Comparison of ENCODE assay signal across 1 cellular context in genomic region chr4:173168396-173169177, GRCh38.
TF ChIP-seq lines count a peak whose summit lies in the region.

GALNT7 (plus strand) TSS chr4:173168811; CDS start chr4:173168836, 25 bp downstream.

TF ChIP-seq in H1, 55 proteins besides CTCF, POLR2A, EP300 and RAD21:
- TF ChIP-seq SP4 (IDR thresholded peaks at IDR 0.05; ENCODE audit: low read length) (peak; percentile 70; the same call in 1 of the 2 replicates), SIN3A (conservative IDR thresholded peaks at IDR 0.05 in 1 of 2, IDR thresholded peaks at IDR 0.05 in 1 of 2; ENCODE audit: low read depth in 1 of 2, low read length in 2 of 2) (peak; percentile 43 to 85; a peak in 1 of 4 replicates), CHD2 (IDR thresholded peaks at IDR 0.05; ENCODE audit: low read length) (no peak), GABPA (IDR thresholded peaks at IDR 0.05; ENCODE audit: borderline replicate concordance, insufficient read depth, low read length) (no peak), TEAD4 (IDR thresholded peaks at IDR 0.05; ENCODE audit: low read depth, low read length) (no peak), MAX (IDR thresholded peaks at IDR 0.05) (peak; percentile 38; the same call in 1 of the 2 replicates), MAFK (IDR thresholded peaks at IDR 0.05; ENCODE audit: low read depth, low read length) (no peak), RNF2 (IDR thresholded peaks at IDR 0.05; ENCODE audit: borderline replicate concordance, low read depth, low read length, missing control alignments, poor library complexity, severe bottlenecking) (no peak), CREB1 (IDR thresholded peaks at IDR 0.05) (no peak), SRF (IDR thresholded peaks at IDR 0.05; ENCODE audit: low read depth, low read length) (no peak), TAF1 (IDR thresholded peaks at IDR 0.05; ENCODE audit: low read depth, low read length) (peak; percentile 73), ZNF274 (IDR thresholded peaks at IDR 0.05; ENCODE audit: borderline replicate concordance, extremely low read depth, low read length) (no peak), SIX5 (IDR thresholded peaks at IDR 0.05; ENCODE audit: low read depth, low read length) (no peak), SP1 (IDR thresholded peaks at IDR 0.05; ENCODE audit: low read depth, low read length) (no peak), EZH2 (IDR thresholded peaks at IDR 0.05; ENCODE audit: low read depth, low read length, severe bottlenecking) (no peak), PHF8 (conservative IDR thresholded peaks at IDR 0.05; ENCODE audit: low read depth, low read length) (peak; percentile 19; the same call in 1 of the 2 replicates), KDM1A (IDR thresholded peaks at IDR 0.05; ENCODE audit: borderline replicate concordance, low read length) (no peak), SUZ12 (IDR thresholded peaks at IDR 0.05; ENCODE audit: low read length) (no peak; the same call in 1 of the 2 replicates), HDAC2 (IDR thresholded peaks at IDR 0.05; ENCODE audit: borderline replicate concordance in 1 of 2, low read depth in 2 of 2, low read length in 2 of 2) (0 out of 4 replicates have a peak, but pooled peaks of 1 of the 2 experiments have one; percentile 31), CTBP2 (IDR thresholded peaks at IDR 0.05; ENCODE audit: borderline replicate concordance, insufficient read depth, insufficient read length, low read length) (no peak), SIRT6 (IDR thresholded peaks at IDR 0.05; ENCODE audit: low read length) (no peak), TCF12 (IDR thresholded peaks at IDR 0.05; ENCODE audit: low read depth, low read length) (no peak), ASH2L (IDR thresholded peaks at IDR 0.05; ENCODE audit: low read length) (peak; percentile 99), KDM5A (IDR thresholded peaks at IDR 0.05; ENCODE audit: low read length) (no peak), TBP (IDR thresholded peaks at IDR 0.05; ENCODE audit: low read depth, low read length) (peak; percentile 38), POU5F1 (IDR thresholded peaks at IDR 0.05; ENCODE audit: low read depth, low read length) (no peak), POLR2AphosphoS5 (IDR thresholded peaks at IDR 0.05; ENCODE audit: low read depth, low read length) (peak; percentile 53; the same call in 1 of the 2 replicates), ATF2 (IDR thresholded peaks at IDR 0.05; ENCODE audit: low read length) (no peak), NANOG (IDR thresholded peaks at IDR 0.05; ENCODE audit: insufficient read depth, low read depth, low read length, poor library complexity, severe bottlenecking) (no peak), BRCA1 (IDR thresholded peaks at IDR 0.05; ENCODE audit: low read depth, low read length) (no peak), RBBP5 (IDR thresholded peaks at IDR 0.05; ENCODE audit: borderline replicate concordance, low read depth, low read length) (peak; percentile 72), HDAC6 (IDR thresholded peaks at IDR 0.05; ENCODE audit: low read depth, low read length) (no peak), SAP30 (IDR thresholded peaks at IDR 0.05; ENCODE audit: insufficient read depth, insufficient replicate concordance, low read length) (no peak), BCL11A (IDR thresholded peaks at IDR 0.05; ENCODE audit: low read depth in 2 of 2, low read length in 2 of 2) (no peak), JUND (IDR thresholded peaks at IDR 0.05; ENCODE audit: low read length) (no peak), JUN (IDR thresholded peaks at IDR 0.05; ENCODE audit: low read depth, low read length) (no peak), EGR1 (IDR thresholded peaks at IDR 0.05; ENCODE audit: borderline replicate concordance, low read depth, low read length) (no peak; the same call in 1 of the 2 replicates), YY1 (IDR thresholded peaks at IDR 0.05; ENCODE audit: low read depth, low read length) (0 out of 2 replicates have a peak, but pooled peaks have one; percentile 8), GTF2F1 (IDR thresholded peaks at IDR 0.05; ENCODE audit: borderline replicate concordance, low read depth, low read length) (no peak), RFX5 (IDR thresholded peaks at IDR 0.05; ENCODE audit: borderline replicate concordance, low read depth, low read length) (no peak), CHD1 (IDR thresholded peaks at IDR 0.05; ENCODE audit: low read depth, low read length) (no peak), TAF7 (optimal IDR thresholded peaks at IDR 0.05; ENCODE audit: borderline replicate concordance, low read depth, low read length) (peak; percentile 10), SP2 (IDR thresholded peaks at IDR 0.05; ENCODE audit: low read length) (no peak), KDM4A (IDR thresholded peaks at IDR 0.05; ENCODE audit: low read depth, low read length, severe bottlenecking) (peak; percentile 83), FOSL1 (IDR thresholded peaks at IDR 0.05; ENCODE audit: insufficient read depth, low read depth, low read length) (no peak), USF2 (IDR thresholded peaks at IDR 0.05; ENCODE audit: low read length) (no peak), RXRA (IDR thresholded peaks at IDR 0.05; ENCODE audit: insufficient read depth, low read depth, low read length) (no peak), BACH1 (IDR thresholded peaks at IDR 0.05; ENCODE audit: low read length) (no peak), CEBPB (IDR thresholded peaks at IDR 0.05; ENCODE audit: low read depth, low read length) (no peak), CBX5 (IDR thresholded peaks at IDR 0.05; ENCODE audit: low read depth, low read length) (no peak), E2F6 (IDR thresholded peaks at IDR 0.05) (no peak), NRF1 (IDR thresholded peaks at IDR 0.05; ENCODE audit: low read depth, low read length) (no peak), CBX8 (IDR thresholded peaks at IDR 0.05; ENCODE audit: borderline replicate concordance, low read depth, low read length) (no peak)
- TF ChIP-seq, protein P1, sequence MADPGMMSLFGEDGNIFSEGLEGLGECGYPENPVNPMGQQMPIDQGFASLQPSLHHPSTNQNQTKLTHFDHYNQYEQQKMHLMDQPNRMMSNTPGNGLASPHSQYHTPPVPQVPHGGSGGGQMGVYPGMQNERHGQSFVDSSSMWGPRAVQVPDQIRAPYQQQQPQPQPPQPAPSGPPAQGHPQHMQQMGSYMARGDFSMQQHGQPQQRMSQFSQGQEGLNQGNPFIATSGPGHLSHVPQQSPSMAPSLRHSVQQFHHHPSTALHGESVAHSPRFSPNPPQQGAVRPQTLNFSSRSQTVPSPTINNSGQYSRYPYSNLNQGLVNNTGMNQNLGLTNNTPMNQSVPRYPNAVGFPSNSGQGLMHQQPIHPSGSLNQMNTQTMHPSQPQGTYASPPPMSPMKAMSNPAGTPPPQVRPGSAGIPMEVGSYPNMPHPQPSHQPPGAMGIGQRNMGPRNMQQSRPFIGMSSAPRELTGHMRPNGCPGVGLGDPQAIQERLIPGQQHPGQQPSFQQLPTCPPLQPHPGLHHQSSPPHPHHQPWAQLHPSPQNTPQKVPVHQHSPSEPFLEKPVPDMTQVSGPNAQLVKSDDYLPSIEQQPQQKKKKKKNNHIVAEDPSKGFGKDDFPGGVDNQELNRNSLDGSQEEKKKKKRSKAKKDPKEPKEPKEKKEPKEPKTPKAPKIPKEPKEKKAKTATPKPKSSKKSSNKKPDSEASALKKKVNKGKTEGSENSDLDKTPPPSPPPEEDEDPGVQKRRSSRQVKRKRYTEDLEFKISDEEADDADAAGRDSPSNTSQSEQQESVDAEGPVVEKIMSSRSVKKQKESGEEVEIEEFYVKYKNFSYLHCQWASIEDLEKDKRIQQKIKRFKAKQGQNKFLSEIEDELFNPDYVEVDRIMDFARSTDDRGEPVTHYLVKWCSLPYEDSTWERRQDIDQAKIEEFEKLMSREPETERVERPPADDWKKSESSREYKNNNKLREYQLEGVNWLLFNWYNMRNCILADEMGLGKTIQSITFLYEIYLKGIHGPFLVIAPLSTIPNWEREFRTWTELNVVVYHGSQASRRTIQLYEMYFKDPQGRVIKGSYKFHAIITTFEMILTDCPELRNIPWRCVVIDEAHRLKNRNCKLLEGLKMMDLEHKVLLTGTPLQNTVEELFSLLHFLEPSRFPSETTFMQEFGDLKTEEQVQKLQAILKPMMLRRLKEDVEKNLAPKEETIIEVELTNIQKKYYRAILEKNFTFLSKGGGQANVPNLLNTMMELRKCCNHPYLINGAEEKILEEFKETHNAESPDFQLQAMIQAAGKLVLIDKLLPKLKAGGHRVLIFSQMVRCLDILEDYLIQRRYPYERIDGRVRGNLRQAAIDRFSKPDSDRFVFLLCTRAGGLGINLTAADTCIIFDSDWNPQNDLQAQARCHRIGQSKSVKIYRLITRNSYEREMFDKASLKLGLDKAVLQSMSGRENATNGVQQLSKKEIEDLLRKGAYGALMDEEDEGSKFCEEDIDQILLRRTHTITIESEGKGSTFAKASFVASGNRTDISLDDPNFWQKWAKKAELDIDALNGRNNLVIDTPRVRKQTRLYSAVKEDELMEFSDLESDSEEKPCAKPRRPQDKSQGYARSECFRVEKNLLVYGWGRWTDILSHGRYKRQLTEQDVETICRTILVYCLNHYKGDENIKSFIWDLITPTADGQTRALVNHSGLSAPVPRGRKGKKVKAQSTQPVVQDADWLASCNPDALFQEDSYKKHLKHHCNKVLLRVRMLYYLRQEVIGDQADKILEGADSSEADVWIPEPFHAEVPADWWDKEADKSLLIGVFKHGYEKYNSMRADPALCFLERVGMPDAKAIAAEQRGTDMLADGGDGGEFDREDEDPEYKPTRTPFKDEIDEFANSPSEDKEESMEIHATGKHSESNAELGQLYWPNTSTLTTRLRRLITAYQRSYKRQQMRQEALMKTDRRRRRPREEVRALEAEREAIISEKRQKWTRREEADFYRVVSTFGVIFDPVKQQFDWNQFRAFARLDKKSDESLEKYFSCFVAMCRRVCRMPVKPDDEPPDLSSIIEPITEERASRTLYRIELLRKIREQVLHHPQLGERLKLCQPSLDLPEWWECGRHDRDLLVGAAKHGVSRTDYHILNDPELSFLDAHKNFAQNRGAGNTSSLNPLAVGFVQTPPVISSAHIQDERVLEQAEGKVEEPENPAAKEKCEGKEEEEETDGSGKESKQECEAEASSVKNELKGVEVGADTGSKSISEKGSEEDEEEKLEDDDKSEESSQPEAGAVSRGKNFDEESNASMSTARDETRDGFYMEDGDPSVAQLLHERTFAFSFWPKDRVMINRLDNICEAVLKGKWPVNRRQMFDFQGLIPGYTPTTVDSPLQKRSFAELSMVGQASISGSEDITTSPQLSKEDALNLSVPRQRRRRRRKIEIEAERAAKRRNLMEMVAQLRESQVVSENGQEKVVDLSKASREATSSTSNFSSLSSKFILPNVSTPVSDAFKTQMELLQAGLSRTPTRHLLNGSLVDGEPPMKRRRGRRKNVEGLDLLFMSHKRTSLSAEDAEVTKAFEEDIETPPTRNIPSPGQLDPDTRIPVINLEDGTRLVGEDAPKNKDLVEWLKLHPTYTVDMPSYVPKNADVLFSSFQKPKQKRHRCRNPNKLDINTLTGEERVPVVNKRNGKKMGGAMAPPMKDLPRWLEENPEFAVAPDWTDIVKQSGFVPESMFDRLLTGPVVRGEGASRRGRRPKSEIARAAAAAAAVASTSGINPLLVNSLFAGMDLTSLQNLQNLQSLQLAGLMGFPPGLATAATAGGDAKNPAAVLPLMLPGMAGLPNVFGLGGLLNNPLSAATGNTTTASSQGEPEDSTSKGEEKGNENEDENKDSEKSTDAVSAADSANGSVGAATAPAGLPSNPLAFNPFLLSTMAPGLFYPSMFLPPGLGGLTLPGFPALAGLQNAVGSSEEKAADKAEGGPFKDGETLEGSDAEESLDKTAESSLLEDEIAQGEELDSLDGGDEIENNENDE (IDR thresholded peaks at IDR 0.05; ENCODE audit: insufficient replicate concordance, low read length) = no peak
- TF ChIP-seq, protein P2, sequence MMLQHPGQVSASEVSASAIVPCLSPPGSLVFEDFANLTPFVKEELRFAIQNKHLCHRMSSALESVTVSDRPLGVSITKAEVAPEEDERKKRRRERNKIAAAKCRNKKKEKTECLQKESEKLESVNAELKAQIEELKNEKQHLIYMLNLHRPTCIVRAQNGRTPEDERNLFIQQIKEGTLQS (IDR thresholded peaks at IDR 0.05; ENCODE audit: insufficient read depth, low read depth, low read length) = no peak
